Comparison of ENCODE assay signal across 8 cellular contexts in the genomic region with DNA sequence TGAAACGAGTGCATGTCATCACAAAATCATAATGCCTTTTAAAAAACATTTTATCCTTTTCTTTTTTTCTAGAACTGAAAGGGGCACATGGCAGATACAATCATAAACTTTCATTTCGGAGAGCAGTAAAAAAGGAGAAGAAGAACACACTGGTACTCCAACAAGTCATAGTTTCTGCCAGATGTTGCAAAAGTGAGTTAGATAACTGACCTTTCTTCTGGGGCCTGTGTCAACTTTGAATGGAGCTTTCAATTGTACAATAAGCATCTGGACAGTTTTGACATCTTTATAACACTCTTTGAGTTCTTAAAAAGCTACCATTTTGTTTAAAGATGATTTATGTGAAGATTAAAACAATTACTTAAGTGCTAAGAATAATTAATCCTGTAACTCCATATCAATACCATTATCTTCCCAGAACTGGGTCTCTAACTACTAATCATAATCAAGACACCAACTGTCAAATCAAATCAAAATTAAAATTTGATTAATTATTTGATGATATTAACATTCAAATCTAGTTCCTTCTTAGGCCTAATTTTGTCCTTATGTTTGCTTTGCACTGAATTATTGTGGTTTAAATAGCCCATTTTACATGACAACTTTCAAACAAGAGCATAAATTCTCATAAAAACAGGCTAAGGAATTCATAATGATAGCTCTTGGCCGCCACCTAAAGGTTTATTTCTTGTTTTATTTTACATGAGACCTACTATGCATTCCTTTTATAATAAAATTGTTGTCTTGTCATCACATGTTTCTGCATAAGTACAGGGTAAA. TPM values are rescaled to one million over a fixed set of nuclear protein-coding genes. Genes with fewer than 3 reads are reported as not detected.
DNase-seq lines count a peak whose midpoint lies in the region; ATAC-seq and TF ChIP-seq lines count a peak whose summit lies in the region.

No MANE protein-coding gene starts in this region.

- CTCF ChIA-PET in BJ (lab: Yijun Ruan, JAX), result interaction anchor here (0.6 to 3.4 kb wide), 13 partner anchors 10 to 602 kb away, joined by 3 to 15 read pairs (median 3); partner anchors contain the start of genes ITGB8 and POLR1F

- peaks cover 5% of the 10 kb centered on the region for H3K27me3 Mint-ChIP-seq in activated T-cell treated with anti-CD3 and anti-CD28 coated beads, Interleukin-2, amount 50 U/mL, for 72 hours (ENCODE audit: low read depth)

- no peak overlapping the region for H3K9ac ChIP-seq in colonic mucosa (ENCODE audit: low read depth in 2 of 2, low read length in 2 of 2)

- POLR2A ChIA-PET in BJ (lab: Charles Lee), result no interaction called here

- TF ChIP-seq CTCF in BJ (IDR thresholded peaks at IDR 0.05; ENCODE audit: insufficient read depth, low read depth, low read length) (peak; percentile 40), colonic mucosa (IDR thresholded peaks at IDR 0.05) (peak; percentile 44)

- H3K4me1 Mint-ChIP-seq in activated T-cell treated with anti-CD3 and anti-CD28 coated beads, Interleukin-2, amount 50 U/mL, for 72 hours (ENCODE audit: low read depth), result no peaks in the 10 kb centered on the region

- H3K27ac Mint-ChIP-seq in activated T-cell treated with anti-CD3 and anti-CD28 coated beads, Interleukin-2, amount 50 U/mL, for 72 hours, result no peak overlapping the region

- H3K4me3 ChIP-seq in BJ (ENCODE audit: low read depth, low read length), result no peak overlapping the region
- no peak overlapping the region for H3K4me3 ChIP-seq in colonic mucosa

- no peaks in the 10 kb centered on the region for H3K27me3 ChIP-seq in BJ (ENCODE audit: control insufficient read depth, insufficient read depth, low read length)
- no peaks in the 10 kb centered on the region for H3K27me3 ChIP-seq in colonic mucosa

- intact Hi-C loops in colonic mucosa (cut with DNase I), result loop anchor here (10.0 kb wide), 5 partner anchors 124 to 596 kb away; no protein-coding TSS in a partner anchor

- no peaks in the 10 kb centered on the region for H3K9me3 ChIP-seq in colonic mucosa

- no peak overlapping the region for H3K27ac ChIP-seq in colonic mucosa

- H3K36me3 ChIP-seq in BJ (ENCODE audit: control insufficient read depth, insufficient read depth, low read length), result no peaks in the 10 kb centered on the region
- no peaks in the 10 kb centered on the region for H3K36me3 ChIP-seq in colonic mucosa

- H3K4me1 ChIP-seq in colonic mucosa, result peaks cover 3% of the 10 kb centered on the region

- no peaks in the 10 kb centered on the region for H3K9me3 Mint-ChIP-seq in activated T-cell treated with anti-CD3 and anti-CD28 coated beads, Interleukin-2, amount 50 U/mL, for 72 hours

- H3K4me3 Mint-ChIP-seq in activated T-cell treated with anti-CD3 and anti-CD28 coated beads, Interleukin-2, amount 50 U/mL, for 72 hours, result no peak overlapping the region

- DNase-seq in BJ (ENCODE audit: low read depth), result peak; percentile 22
- peak; percentile 76 for DNase-seq in NCI-H69 (lab: John Stamatoyannopoulos, UW)
- no peak for DNase-seq in colonic mucosa
- peak; percentile 48 for DNase-seq in pons (ENCODE audit: low spot score)
- no peak for DNase-seq in activated T-cell treated with anti-CD3 and anti-CD28 coated beads, Interleukin-2, amount 50 U/mL, for 72 hours
- DNase-seq in HK-2 (ENCODE audit: unreplicated experiment), result no peak

- ATAC-seq in GM21529 (IDR thresholded peaks at IDR 0.05; ENCODE audit: unreplicated experiment) (peak; percentile 56), GM18517 (IDR thresholded peaks at IDR 0.05; ENCODE audit: unreplicated experiment) (no peak)
- no peak for ATAC-seq in activated T-cell treated with anti-CD3 and anti-CD28 coated beads, Interleukin-2, amount 50 U/mL, for 72 hours (replicated peaks in 1 of 2)

- no peaks in the 10 kb centered on the region for H3K36me3 Mint-ChIP-seq in activated T-cell treated with anti-CD3 and anti-CD28 coated beads, Interleukin-2, amount 50 U/mL, for 72 hours (ENCODE audit: insufficient read depth in 2 of 2)

RNA-seq across cellular contexts. Expression of gene ITGB8, which starts 19.5 kb away (rescaled TPM):
- polyA plus RNA-seq in BJ (2011; rRNA removed), result 0.58 and 0.64 TPM in 2 replicates
- polyA minus RNA-seq in BJ (2011; rRNA and poly(A)+ RNA removed), result 2.5 and 2.8 TPM in 2 replicates
- total RNA-seq in colonic mucosa, result 1 to 10 TPM; 7.3 to 8.1 TPM
- total RNA-seq in activated T-cell treated with anti-CD3 and anti-CD28 coated beads, Interleukin-2, amount 50 U/mL, for 72 hours, result under 1 TPM in 1 of 2 donors, not detected in 1; 0.02 TPM

Comparison
In these comparisons a context has a peak if more than half of its experiments do, and no peak if none do; other contexts are left out.
1. DNase-seq: peak in BJ (single experiment), NCI-H69 (single experiment) and pons (single experiment); none in colonic mucosa (single experiment), activated T-cell treated with anti-CD3 and anti-CD28 coated beads, Interleukin-2, amount 50 U/mL, for 72 hours (0 of 2) and HK-2 (single experiment).
2. RNA of gene ITGB8, which starts 19.5 kb away (total RNA-seq): 7.3 to 8.1 TPM in colonic mucosa; 0.02 TPM in activated T-cell treated with anti-CD3 and anti-CD28 coated beads, Interleukin-2, amount 50 U/mL, for 72 hours; every median in the first group is over 4 times any median in the second.